Comparison of ENCODE assay signal across 7 cellular contexts in the genomic region with DNA sequence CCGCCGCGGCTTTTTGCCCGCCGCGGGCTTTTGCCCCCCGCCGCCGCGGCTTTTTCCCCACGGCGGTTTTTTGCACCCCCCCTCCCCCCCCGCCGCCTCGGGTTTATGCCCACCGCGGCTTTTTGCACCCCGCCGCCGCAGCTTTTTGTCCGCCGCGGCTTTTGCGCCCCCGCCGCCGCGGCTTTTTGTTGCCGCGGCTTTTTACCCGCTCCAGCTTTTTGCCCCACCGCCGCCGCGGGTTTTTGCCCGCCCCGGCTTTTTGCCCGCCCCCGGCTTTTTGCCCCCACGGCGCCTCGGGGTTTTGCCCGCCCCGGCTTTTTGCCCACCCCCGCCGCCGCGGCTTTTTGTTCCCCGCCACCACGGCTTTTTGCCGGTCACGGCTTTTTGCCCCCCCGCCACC.
DNase-seq lines count a peak whose midpoint lies in the region; ATAC-seq lines count a peak whose summit lies in the region.
"Not testable (repeated sequence)": the region's sequence is repeated elsewhere in the genome, so short reads cannot be mapped to it uniquely, and the experiment has no call there.

No MANE protein-coding gene starts in this region.

- H3K4me1 Mint-ChIP-seq in CD4-positive, alpha-beta memory T cell; activated CD4-positive, alpha-beta T cell treated with anti-CD3 and anti-CD28 coated beads for 36 hours; activated naive CD4-positive, alpha-beta T cell treated with anti-CD3 and anti-CD28 coated beads for 36 hours (ENCODE audit: low read depth); natural killer cell treated with Interleukin-12 subunit alpha and Interleukin-12 subunit beta and Interleukin-15 and Interleukin-18, amount 100 ng/mL, for 72 hours (ENCODE audit: low read depth in 2 of 2): not testable (repeated sequence)

- not testable (repeated sequence) for H3K4me3 ChIP-seq in CD4-positive, alpha-beta memory T cell (ENCODE audit: low read length in 2 of 2)
- peak overlapping the region; percentile 41 for H3K4me3 ChIP-seq in ectodermal cell (ENCODE audit: insufficient read depth, low read depth, low read length)

- intact Hi-C loops in CD4-positive, alpha-beta memory T cell (cut with micrococcal nuclease); activated CD4-positive, alpha-beta T cell treated with anti-CD3 and anti-CD28 coated beads for 36 hours (cut with DNase I, micrococcal nuclease); activated naive CD4-positive, alpha-beta T cell treated with anti-CD3 and anti-CD28 coated beads for 36 hours (cut with micrococcal nuclease); left cardiac atrium (cut with DNase I): not testable (repeated sequence)

- not testable (repeated sequence) for H3K27ac ChIP-seq in CD4-positive, alpha-beta memory T cell (ENCODE audit: low read depth, low read length); ectodermal cell (ENCODE audit: insufficient read depth, low read depth, low read length, poor library complexity, severe bottlenecking)

- POLR2A ChIA-PET in CD4-positive, alpha-beta memory T cell (lab: Charles Lee; ENCODE audit: partially characterized antibody); activated CD4-positive, alpha-beta T cell treated with anti-CD3 and anti-CD28 coated beads for 36 hours (lab: Charles Lee): not testable (repeated sequence)

- peak in 3 of 5 donors; percentile 0 to 16 (median 9) for DNase-seq in CD4-positive, alpha-beta memory T cell
- peak; percentile 9 for DNase-seq in activated CD4-positive, alpha-beta T cell treated with anti-CD3 and anti-CD28 coated beads for 36 hours
- peak; percentile 4 for DNase-seq in activated naive CD4-positive, alpha-beta T cell treated with anti-CD3 and anti-CD28 coated beads for 36 hours
- peak; percentile 13 for DNase-seq in left cardiac atrium
- DNase-seq in natural killer cell treated with Interleukin-12 subunit alpha and Interleukin-12 subunit beta and Interleukin-15 and Interleukin-18, amount 100 ng/mL, for 72 hours (ENCODE audit: low spot score): peak; percentile 55
- peak; percentile 32 for DNase-seq in stimulated activated CD8-positive, alpha-beta memory T cell treated with anti-CD3 and anti-CD28 coated beads, Interleukin-12 subunit alpha, Interleukin-12 subunit beta, amount 100 ng/mL, for 4 hours (ENCODE audit: low read depth)

- not testable (repeated sequence) for H3K27ac Mint-ChIP-seq in CD4-positive, alpha-beta memory T cell; activated CD4-positive, alpha-beta T cell treated with anti-CD3 and anti-CD28 coated beads for 36 hours; activated naive CD4-positive, alpha-beta T cell treated with anti-CD3 and anti-CD28 coated beads for 36 hours; natural killer cell treated with Interleukin-12 subunit alpha and Interleukin-12 subunit beta and Interleukin-15 and Interleukin-18, amount 100 ng/mL, for 72 hours

- not testable (repeated sequence) for H3K4me1 ChIP-seq in CD4-positive, alpha-beta memory T cell (ENCODE audit: insufficient read depth, low read length); ectodermal cell (ENCODE audit: control insufficient read depth, insufficient read depth, low read length)

- H3K9me3 ChIP-seq in CD4-positive, alpha-beta memory T cell (ENCODE audit: control insufficient read depth in 1 of 2, low read length in 2 of 2); ectodermal cell (ENCODE audit: control insufficient read depth, low read length): not testable (repeated sequence)

- H3K36me3 Mint-ChIP-seq in CD4-positive, alpha-beta memory T cell; activated CD4-positive, alpha-beta T cell treated with anti-CD3 and anti-CD28 coated beads for 36 hours (ENCODE audit: low read depth); activated naive CD4-positive, alpha-beta T cell treated with anti-CD3 and anti-CD28 coated beads for 36 hours (ENCODE audit: low read depth); natural killer cell treated with Interleukin-12 subunit alpha and Interleukin-12 subunit beta and Interleukin-15 and Interleukin-18, amount 100 ng/mL, for 72 hours: not testable (repeated sequence)

- not testable (repeated sequence) for H3K9me3 Mint-ChIP-seq in CD4-positive, alpha-beta memory T cell; activated CD4-positive, alpha-beta T cell treated with anti-CD3 and anti-CD28 coated beads for 36 hours (ENCODE audit: low read depth); activated naive CD4-positive, alpha-beta T cell treated with anti-CD3 and anti-CD28 coated beads for 36 hours; natural killer cell treated with Interleukin-12 subunit alpha and Interleukin-12 subunit beta and Interleukin-15 and Interleukin-18, amount 100 ng/mL, for 72 hours

- ATAC-seq in activated CD4-positive, alpha-beta T cell treated with anti-CD3 and anti-CD28 coated beads for 36 hours; left cardiac atrium; natural killer cell treated with Interleukin-12 subunit alpha and Interleukin-12 subunit beta and Interleukin-15 and Interleukin-18, amount 100 ng/mL, for 72 hours: not testable (repeated sequence)

- 0% methylated on average over 40 to 51 of the region's 53 CpGs for WGBS in ectodermal cell, 2 experiments

- not testable (repeated sequence) for H3K4me3 Mint-ChIP-seq in CD4-positive, alpha-beta memory T cell; activated CD4-positive, alpha-beta T cell treated with anti-CD3 and anti-CD28 coated beads for 36 hours; activated naive CD4-positive, alpha-beta T cell treated with anti-CD3 and anti-CD28 coated beads for 36 hours; natural killer cell treated with Interleukin-12 subunit alpha and Interleukin-12 subunit beta and Interleukin-15 and Interleukin-18, amount 100 ng/mL, for 72 hours

- H3K36me3 ChIP-seq in CD4-positive, alpha-beta memory T cell (ENCODE audit: insufficient read depth, low read length); ectodermal cell (ENCODE audit: control insufficient read depth, insufficient read depth, low read length): not testable (repeated sequence)

- not testable (repeated sequence) for H3K27me3 Mint-ChIP-seq in CD4-positive, alpha-beta memory T cell; activated CD4-positive, alpha-beta T cell treated with anti-CD3 and anti-CD28 coated beads for 36 hours; activated naive CD4-positive, alpha-beta T cell treated with anti-CD3 and anti-CD28 coated beads for 36 hours (ENCODE audit: low read depth); natural killer cell treated with Interleukin-12 subunit alpha and Interleukin-12 subunit beta and Interleukin-15 and Interleukin-18, amount 100 ng/mL, for 72 hours

- CTCF ChIA-PET in CD4-positive, alpha-beta memory T cell (lab: Charles Lee; ENCODE audit: partially characterized antibody); activated CD4-positive, alpha-beta T cell treated with anti-CD3 and anti-CD28 coated beads for 36 hours (lab: Charles Lee); activated naive CD4-positive, alpha-beta T cell treated with anti-CD3 and anti-CD28 coated beads for 36 hours (lab: Charles Lee): not testable (repeated sequence)

- H3K27me3 ChIP-seq in CD4-positive, alpha-beta memory T cell (ENCODE audit: insufficient read depth, low read length); ectodermal cell (ENCODE audit: control insufficient read depth, insufficient read depth, low read length, poor library complexity, severe bottlenecking): not testable (repeated sequence)

Comparison
In these comparisons a context has a peak if more than half of its experiments do, and no peak if none do; other contexts are left out.
1. DNase-seq: peak in every context shown above with its lines; median percentile 55 in natural killer cell treated with Interleukin-12 subunit alpha and Interleukin-12 subunit beta and Interleukin-15 and Interleukin-18, amount 100 ng/mL, for 72 hours; 32 in stimulated activated CD8-positive, alpha-beta memory T cell treated with anti-CD3 and anti-CD28 coated beads, Interleukin-12 subunit alpha, Interleukin-12 subunit beta, amount 100 ng/mL, for 4 hours; 13 in left cardiac atrium; 9 in CD4-positive, alpha-beta memory T cell; 9 in activated CD4-positive, alpha-beta T cell treated with anti-CD3 and anti-CD28 coated beads for 36 hours; 4 in activated naive CD4-positive, alpha-beta T cell treated with anti-CD3 and anti-CD28 coated beads for 36 hours.